ENCODE assay signal across 8 cellular contexts in genomic region chr6:95577317-95578105, GRCh38. TPM values are rescaled to one million over a fixed set of nuclear protein-coding genes. Genes with fewer than 3 reads are reported as not detected.
DNase-seq lines count a peak whose midpoint lies in the region; ATAC-seq and TF ChIP-seq lines count a peak whose summit lies in the region.

MANEA (plus strand) TSS chr6:95577535; CDS start chr6:95586440, 8,905 bp downstream.

- under 1% methylated on average over 70 of the region's 70 CpGs for WGBS in right cardiac atrium

- peak; percentile 85 for ATAC-seq in GM18502 (IDR thresholded peaks at IDR 0.05; ENCODE audit: poor library complexity, unreplicated experiment)
- peak; percentile 77 for ATAC-seq in HG02938 (IDR thresholded peaks at IDR 0.05; ENCODE audit: unreplicated experiment)
- peak; percentile 99 for ATAC-seq in right cardiac atrium

- TF ChIP-seq CTCF in uterus (IDR thresholded peaks at IDR 0.05): no peak

- H3K27me3 ChIP-seq in right cardiac atrium (ENCODE audit: control insufficient read depth, insufficient read depth) (no peaks in the 10 kb centered on the region), uterus (no peaks in the 10 kb centered on the region)

- TF ChIP-seq POLR2A in uterus (IDR thresholded peaks at IDR 0.05): peak; percentile 31 to 56

- H3K9me3 ChIP-seq in right cardiac atrium (ENCODE audit: control insufficient read depth, low read length) (no peaks in the 10 kb centered on the region), uterus (no peaks in the 10 kb centered on the region)

- H3K4me3 ChIP-seq in right cardiac atrium (ENCODE audit: low read length) (peak within 1 kb of the TSS; percentile 75), uterus (peak within 1 kb of the TSS; percentile 62 to 76)

- H3K27ac ChIP-seq in angular gyrus (ENCODE audit: low read depth, low read length): peak within 1 kb of the TSS; percentile 81
- H3K27ac ChIP-seq in right cardiac atrium (ENCODE audit: low read length): peak within 1 kb of the TSS; percentile 96
- H3K27ac ChIP-seq in uterus: peak within 1 kb of the TSS; percentile 89 to 95

- intact Hi-C loops in right cardiac atrium (cut with DNase I): no loop called here
- intact Hi-C loops in uterus (cut with DNase I; ENCODE audit: low total_unique reads): no loop called here

- H3K4me1 ChIP-seq in right cardiac atrium (ENCODE audit: control insufficient read depth, insufficient read depth, low read length): no peaks in the 10 kb centered on the region
- no peaks in the 10 kb centered on the region for H3K4me1 ChIP-seq in uterus

- no peaks in the 10 kb centered on the region for H3K36me3 ChIP-seq in uterus

- DNase-seq in NCI-H1694 treated with DMSO at 0.1 percent for 48 hours (lab: John Stamatoyannopoulos, UW) (peak; percentile 76), T-helper 2 cell (peak; percentile 60 to 95 (median 76)), right cardiac atrium (peak; percentile 85 to 94 (median 91)), putamen (ENCODE audit: low spot score) (peak; percentile 85), uterus (peak; percentile 82 to 83)

RNA-seq across cellular contexts. Expression of gene MANEA, which starts in this region (rescaled TPM):
- 10 to 100 TPM in 1 of 4 donors, 1 to 10 TPM in 3; 6.5 to 10.4 (median 8.7) TPM for total RNA-seq in right cardiac atrium
- polyA plus RNA-seq in right cardiac atrium: 4.6 TPM
- 10 to 100 TPM in 2 of 4 donors, 1 to 10 TPM in 2; 7.4 to 30.5 (median 10.7) TPM for total RNA-seq in uterus

Comparison
In these comparisons a context has a peak if more than half of its experiments do, and no peak if none do; other contexts are left out.
1. Peak in every context shown above with its lines: DNase-seq, ATAC-seq, H3K4me3 ChIP-seq and H3K27ac ChIP-seq.